ENCODE assay signal across 1 cellular context in genomic region chr11:118547132-118547531, GRCh38.
A peak's percentile ranks its signal among the peaks of the same experiment; 100 is the strongest.
TF ChIP-seq lines count a peak whose summit lies in the region.

No MANE protein-coding gene starts in this region.

TF ChIP-seq in K562, 482 proteins besides CTCF, POLR2A, EP300 and RAD21 (continued from another document):
- no peak for TF ChIP-seq TRIM25 (IDR thresholded peaks at IDR 0.05; ENCODE audit: borderline replicate concordance)
- TF ChIP-seq TBP (optimal IDR thresholded peaks at IDR 0.05; ENCODE audit: low read depth, low read length): no peak
- no peak for TF ChIP-seq TFAP4 (CRISPR knock-in tag; IDR thresholded peaks at IDR 0.05; ENCODE audit: borderline replicate concordance)
- no peak for TF ChIP-seq U2AF2 (optimal IDR thresholded peaks at IDR 0.05; ENCODE audit: low read depth, low read length)
- TF ChIP-seq ZNF717 (CRISPR knock-in tag; IDR thresholded peaks at IDR 0.05): no peak
- TF ChIP-seq CREB3 (tag; conservative IDR thresholded peaks at IDR 0.05; ENCODE audit: low read depth): no peak
- peak; percentile 57 for TF ChIP-seq CBFA2T3 (IDR thresholded peaks at IDR 0.05)
- TF ChIP-seq MYBL2 (IDR thresholded peaks at IDR 0.05; ENCODE audit: low read depth): no peak
- TF ChIP-seq MYBL2 (CRISPR knock-in tag; IDR thresholded peaks at IDR 0.05; ENCODE audit: borderline replicate concordance): no peak
- no peak for TF ChIP-seq HNRNPK (IDR thresholded peaks at IDR 0.05; ENCODE audit: low read depth, low read length, poor library complexity, severe bottlenecking)
- TF ChIP-seq RCOR1 (IDR thresholded peaks at IDR 0.05; ENCODE audit: borderline replicate concordance in 1 of 2, low read depth in 2 of 2, low read length in 2 of 2): 0 out of 4 replicates have a peak, but pooled peaks of 1 of the 2 experiments have one; percentile 11
- TF ChIP-seq AFF4 (CRISPR knock-in tag; IDR thresholded peaks at IDR 0.05): no peak
TF ChIP-seq in K562: peak in this region for 9.
